Comparison of ENCODE assay signal across 34 cellular contexts in the genomic region with DNA sequence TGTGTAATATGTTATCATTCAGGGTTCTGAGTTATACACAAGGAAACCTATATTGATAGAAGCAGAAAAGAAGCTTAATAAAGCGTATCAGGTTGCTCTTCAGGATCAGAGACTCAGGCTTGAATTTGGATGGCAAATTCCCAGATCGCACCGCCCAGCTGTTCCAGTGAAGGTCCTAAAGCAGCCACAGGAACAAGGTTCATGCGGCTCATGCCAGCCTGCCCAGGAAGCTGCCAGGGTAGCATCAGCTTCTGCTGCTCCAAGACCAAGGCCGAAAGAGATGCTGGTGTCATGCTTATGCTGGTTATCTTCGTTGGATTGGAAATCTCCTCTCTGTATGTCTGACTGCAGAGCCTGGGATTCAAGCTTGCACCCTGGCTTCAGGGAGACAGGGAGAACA.
"Had no signal": no experiment of that assay in that cellular context is flagged by ENCODE, and none has a peak within 500 bp of the region (broad histone marks: within the 10 kb centered on the region; RNA-seq: fewer than 3 reads in every experiment).

No MANE protein-coding gene starts in this region.

- H3K27me3 Mint-ChIP-seq: activated B cell treated with CpG ODN at 0.5 μM for 24 hours; activated CD8-positive, alpha-beta T cell treated with anti-CD3 and anti-CD28 coated beads for 36 hours; activated naive CD8-positive, alpha-beta T cell; activated naive CD8-positive, alpha-beta T cell treated with anti-CD3 and anti-CD28 coated beads, Interleukin-2, amount 50 U/mL, for 24 hours; activated T-helper 17 cell treated with anti-CD3 and anti-CD28 coated beads, Interleukin-2, amount 50 U/mL, for 72 hours; effector memory CD8-positive, alpha-beta T cell had no signal

- H3K4me3 ChIP-seq: adrenal gland, body of pancreas, esophagus muscularis mucosa, gastrocnemius medialis had no signal

- H3K27ac ChIP-seq: adrenal gland, body of pancreas, esophagus muscularis mucosa, foreskin keratinocyte, gastrocnemius medialis, WERI-Rb-1 had no signal

- H3K9me3 Mint-ChIP-seq: activated B cell treated with CpG ODN at 0.5 μM for 24 hours; activated CD8-positive, alpha-beta T cell treated with anti-CD3 and anti-CD28 coated beads for 36 hours; activated naive CD8-positive, alpha-beta T cell treated with anti-CD3 and anti-CD28 coated beads, Interleukin-2, amount 50 U/mL, for 24 hours; activated T-cell treated with anti-CD3 and anti-CD28 coated beads, Interleukin-2, amount 50 U/mL, for 4 hours; activated T-helper 17 cell treated with anti-CD3 and anti-CD28 coated beads, Interleukin-2, amount 50 U/mL, for 72 hours; effector memory CD8-positive, alpha-beta T cell; T-helper 1 cell treated with Interleukin-12 subunit alpha and Interleukin-12 subunit beta and Interleukin-4 antibody, amounts not matched to agents 30 μg/mL and 1 μg/mL, for 36 hours; T-helper 2 cell treated with Interferon-gamma antibody and Interleukin-4, amounts not matched to agents 5 μg/mL and 100 μg/mL, for 36 hours had no signal

- DNase-seq: activated B cell treated with CpG ODN at 0.5 μM for 24 hours; activated CD4-positive, alpha-beta T cell treated with anti-CD3 and anti-CD28 coated beads for 48 hours; activated CD4-positive, alpha-beta T cell treated with anti-CD3 and anti-CD28 coated beads, Interleukin-2, amount 50 U/mL, for 1 hour; activated CD4-positive, alpha-beta T cell treated with anti-CD3 and anti-CD28 coated beads, Interleukin-2, amount 50 U/mL, for 48 hours; activated CD8-positive, alpha-beta memory T cell treated with anti-CD3 and anti-CD28 coated beads for 24 hours; activated CD8-positive, alpha-beta T cell treated with anti-CD3 and anti-CD28 coated beads for 36 hours; activated effector memory CD4-positive, alpha-beta T cell treated with Interleukin-2 at 50 U/mL for 16 hours; activated gamma-delta T cell treated with Interleukin-2 at 50 U/mL for 16 hours; activated naive CD4-positive, alpha-beta T cell treated with anti-CD3 and anti-CD28 coated beads, Interleukin-2, amount 50 U/mL, for 16 hours; activated naive CD4-positive, alpha-beta T cell treated with Interleukin-2 at 50 U/mL for 16 hours; activated naive CD8-positive, alpha-beta T cell treated with anti-CD3 and anti-CD28 coated beads, Interleukin-2, amount 50 U/mL, for 24 hours; activated T-cell treated with anti-CD3 and anti-CD28 coated beads, Interleukin-2, amount 50 U/mL, for 4 hours; adrenal gland; amygdala; aorta; caudate nucleus; cortex of kidney; dermis blood vessel endothelial cell; effector CD4-positive, alpha-beta T cell; effector memory CD8-positive, alpha-beta T cell; erythroblast; foreskin keratinocyte; gastrocnemius medialis; glutamatergic neuron; T1000; WERI-Rb-1 had no signal

- H3K9me3 ChIP-seq: adrenal gland, body of pancreas, esophagus muscularis mucosa, gastrocnemius medialis had no signal

- FAIRE-seq: colon had no signal

- H3K27ac Mint-ChIP-seq: activated B cell treated with CpG ODN at 0.5 μM for 24 hours; activated CD8-positive, alpha-beta T cell treated with anti-CD3 and anti-CD28 coated beads for 36 hours; activated naive CD8-positive, alpha-beta T cell; activated naive CD8-positive, alpha-beta T cell treated with anti-CD3 and anti-CD28 coated beads, Interleukin-2, amount 50 U/mL, for 24 hours; activated T-helper 17 cell treated with anti-CD3 and anti-CD28 coated beads, Interleukin-2, amount 50 U/mL, for 72 hours; effector memory CD8-positive, alpha-beta T cell; T-helper 1 cell treated with Interleukin-12 subunit alpha and Interleukin-12 subunit beta and Interleukin-4 antibody, amounts not matched to agents 30 μg/mL and 1 μg/mL, for 36 hours; T-helper 2 cell treated with Interferon-gamma antibody and Interleukin-4, amounts not matched to agents 5 μg/mL and 100 μg/mL, for 36 hours had no signal

- H3K4me1 ChIP-seq: adrenal gland, body of pancreas, esophagus muscularis mucosa had no signal

- H3K4me3 Mint-ChIP-seq: activated B cell treated with CpG ODN at 0.5 μM for 24 hours; activated CD8-positive, alpha-beta T cell treated with anti-CD3 and anti-CD28 coated beads for 36 hours; activated naive CD8-positive, alpha-beta T cell; activated naive CD8-positive, alpha-beta T cell treated with anti-CD3 and anti-CD28 coated beads, Interleukin-2, amount 50 U/mL, for 24 hours; activated T-cell treated with anti-CD3 and anti-CD28 coated beads, Interleukin-2, amount 50 U/mL, for 4 hours; activated T-helper 17 cell treated with anti-CD3 and anti-CD28 coated beads, Interleukin-2, amount 50 U/mL, for 72 hours; effector memory CD8-positive, alpha-beta T cell; T-helper 1 cell treated with Interleukin-12 subunit alpha and Interleukin-12 subunit beta and Interleukin-4 antibody, amounts not matched to agents 30 μg/mL and 1 μg/mL, for 36 hours; T-helper 2 cell treated with Interferon-gamma antibody and Interleukin-4, amounts not matched to agents 5 μg/mL and 100 μg/mL, for 36 hours had no signal

- H3K27me3 ChIP-seq: adrenal gland, body of pancreas, esophagus muscularis mucosa, foreskin keratinocyte, gastrocnemius medialis had no signal

- ATAC-seq: activated CD4-positive, CD25-positive, alpha-beta regulatory T cell treated with anti-CD3 and anti-CD28 coated beads, Interleukin-2, amount 50 U/mL, for 24 hours; activated CD8-positive, alpha-beta T cell treated with anti-CD3 and anti-CD28 coated beads for 36 hours; activated naive CD8-positive, alpha-beta T cell treated with anti-CD3 and anti-CD28 coated beads, Interleukin-2, amount 50 U/mL, for 24 hours; activated T-cell treated with anti-CD3 and anti-CD28 coated beads, Interleukin-2, amount 50 U/mL, for 4 hours; activated T-helper 17 cell treated with anti-CD3 and anti-CD28 coated beads, Interleukin-2, amount 50 U/mL, for 72 hours; body of pancreas; effector memory CD8-positive, alpha-beta T cell; foreskin keratinocyte; gastrocnemius medialis had no signal
